Comparison of ENCODE assay signal across 13 cellular contexts in the genomic region with DNA sequence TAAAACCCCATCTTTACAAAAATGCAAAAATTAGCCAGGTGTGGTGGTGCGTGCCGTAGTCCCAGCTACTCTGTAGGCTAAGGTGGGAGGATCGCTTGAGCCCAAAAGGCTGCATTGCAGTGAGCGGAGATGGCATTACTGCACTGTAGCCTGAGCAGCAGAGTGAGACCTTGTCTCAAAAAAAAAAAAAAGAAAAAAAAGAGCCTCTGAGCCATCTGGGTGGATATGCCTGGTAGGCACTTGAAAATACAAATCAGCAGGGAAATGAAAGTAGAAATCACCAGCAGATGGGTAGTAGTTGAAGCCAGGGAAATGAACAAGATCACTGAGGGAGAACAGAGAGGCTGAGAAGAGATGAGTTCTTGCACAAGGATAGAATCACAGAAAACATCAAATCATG.
DNase-seq lines count a peak whose midpoint lies in the region; ATAC-seq, FAIRE-seq and TF ChIP-seq lines count a peak whose summit lies in the region.
"Had no signal": no experiment of that assay in that cellular context is flagged by ENCODE, and none has a peak within 500 bp of the region (broad histone marks: within the 10 kb centered on the region; RNA-seq: fewer than 3 reads in every experiment).

No MANE protein-coding gene starts in this region.

- H3K9me3 ChIP-seq in HepG2 (ENCODE audit: low read length), result no peaks in the 10 kb centered on the region
- H3K9me3 ChIP-seq: BE2C had no signal

- peak overlapping the region; percentile 3; the same call in 1 of the 2 replicates for H3K4me3 ChIP-seq in GM08714 (ENCODE audit: low read length)
- H3K4me3 ChIP-seq in HepG2 (replicated peaks in 1 of 3; ENCODE audit: insufficient read depth in 1 of 3, low read depth in 2 of 3, low read length in 3 of 3), result no peak overlapping the region

- no peaks in the 10 kb centered on the region for H3K4me1 ChIP-seq in HepG2 (ENCODE audit: insufficient read depth, low read length)
- H3K4me1 ChIP-seq: BE2C had no signal

- no TSS peak for BruUV-seq in HepG2 (replicated peaks; lab: Mats Ljungman, UMichigan)

- H4K20me1 ChIP-seq in HepG2 (ENCODE audit: insufficient read depth, low read length), result no peaks in the 10 kb centered on the region

- DNase-seq in NCI-H1694 (lab: John Stamatoyannopoulos, UW) (peak; percentile 33), NCI-H187 treated with DMSO at 0.1 percent for 48 hours (lab: John Stamatoyannopoulos, UW) (no peak), SKM-1 treated with dmso at 0.1 percent for 144 hours (lab: John Stamatoyannopoulos, UW; ENCODE audit: unreplicated experiment) (no peak), HepG2 (ENCODE audit: low spot score) (no peak)
- DNase-seq in activated CD8-positive, alpha-beta memory T cell treated with anti-CD3 and anti-CD28 coated beads for 24 hours, result no peak
- DNase-seq: BE2C, natural killer cell had no signal

- no peak for FAIRE-seq in HepG2 (lab: Jason Lieb, UNC)
- FAIRE-seq: astrocyte, endothelial cell of umbilical vein had no signal

- no peak for TF ChIP-seq RAD21 in HepG2 (CRISPR knock-in tag; IDR thresholded peaks at IDR 0.05)

- no peaks in the 10 kb centered on the region for H3K27me3 ChIP-seq in HepG2 (ENCODE audit: control insufficient read depth in 1 of 2, insufficient read depth in 2 of 2, low read length in 2 of 2)
- H3K27me3 ChIP-seq: BE2C had no signal

- TF ChIP-seq CTCF in HepG2 (CRISPR knock-in tag; IDR thresholded peaks at IDR 0.05), result no peak

- H3K9ac ChIP-seq in HepG2 (ENCODE audit: insufficient read depth, low read depth, low read length), result no peak overlapping the region

- no peak for TF ChIP-seq POLR2A in HepG2 (IDR thresholded peaks at IDR 0.05; ENCODE audit: insufficient read depth in 1 of 2, low read depth in 2 of 2, low read length in 2 of 2)

- intact Hi-C loops in HepG2 (cut with micrococcal nuclease; ENCODE audit: unreplicated experiment), result no loop called here

- no peaks in the 10 kb centered on the region for H3K36me3 ChIP-seq in HepG2 (replicated peaks in 1 of 2; ENCODE audit: control insufficient read depth in 1 of 2, insufficient read depth in 2 of 2, low read length in 2 of 2)
- H3K36me3 ChIP-seq: BE2C had no signal

- TF ChIP-seq EP300 in HepG2 (IDR thresholded peaks at IDR 0.05; ENCODE audit: low read depth in 2 of 2, low read length in 2 of 2), result no peak
- TF ChIP-seq EP300 in HepG2 (CRISPR knock-in tag; IDR thresholded peaks at IDR 0.05; ENCODE audit: borderline replicate concordance), result no peak

- no peak overlapping the region for H3K27ac ChIP-seq in HepG2 (ENCODE audit: extremely low read length, insufficient read depth, low read length)

- no peaks in the 10 kb centered on the region for H3K79me2 ChIP-seq in HepG2 (ENCODE audit: insufficient read depth, low read length)

- H3K4me2 ChIP-seq in HepG2 (ENCODE audit: low read depth, low read length), result no peak overlapping the region

- no peak overlapping the region for H2AFZ ChIP-seq in HepG2 (ENCODE audit: low read length)

- POLR2A ChIA-PET in HepG2 (lab: Yijun Ruan, JAX), result no interaction called here

- in situ Hi-C loops in HepG2 (cut with HindIII; ENCODE audit: extremely low pct_ligation_motif_present, low pct_unique_long_range_greater_than_20kb), result no loop called here

- 78% methylated on average over 4 of the region's 4 CpGs for WGBS in HepG2 (ENCODE audit: low lambda C conversion rate)

- CTCF ChIA-PET in HepG2 (lab: Yijun Ruan, JAX; ENCODE audit: low intra/inter-chr PET ratio, low total read pairs), result no interaction called here

- ATAC-seq in GM19397 (IDR thresholded peaks at IDR 0.05; ENCODE audit: unreplicated experiment) (peak; percentile 80), HG02870 (IDR thresholded peaks at IDR 0.05; ENCODE audit: unreplicated experiment) (peak; percentile 43), HepG2 (no peak)
- ATAC-seq: natural killer cell, SK-N-SH treated with all-trans-retinoic acid at 6 μM for 48 hours had no signal

TF ChIP-seq in HepG2, 621 proteins besides CTCF, POLR2A, EP300 and RAD21:
- TF ChIP-seq CEBPG (CRISPR knock-in tag; IDR thresholded peaks at IDR 0.05) (no peak), SATB2 (CRISPR knock-in tag; IDR thresholded peaks at IDR 0.05) (no peak), RORA (CRISPR knock-in tag; IDR thresholded peaks at IDR 0.05) (no peak), KMT2A (CRISPR knock-in tag; IDR thresholded peaks at IDR 0.05) (no peak), ZSCAN9 (CRISPR knock-in tag; IDR thresholded peaks at IDR 0.05; ENCODE audit: borderline replicate concordance) (no peak), MBD4 (IDR thresholded peaks at IDR 0.05; ENCODE audit: borderline replicate concordance, low read length) (no peak), SNRNP70 (IDR thresholded peaks at IDR 0.05; ENCODE audit: low read depth, low read length) (no peak), NR2F6 (IDR thresholded peaks at IDR 0.05) (no peak), NR2F6 (CRISPR knock-in tag; IDR thresholded peaks at IDR 0.05) (no peak), MED8 (CRISPR knock-in tag; IDR thresholded peaks at IDR 0.05; ENCODE audit: insufficient replicate concordance) (no peak), ZSCAN30 (CRISPR knock-in tag; IDR thresholded peaks at IDR 0.05) (no peak), NR2C2 (CRISPR knock-in tag; IDR thresholded peaks at IDR 0.05; ENCODE audit: borderline replicate concordance) (no peak), ZNF790 (CRISPR knock-in tag; IDR thresholded peaks at IDR 0.05; ENCODE audit: borderline replicate concordance) (no peak), PRDM15 (CRISPR knock-in tag; IDR thresholded peaks at IDR 0.05) (no peak), XBP1 (CRISPR knock-in tag; IDR thresholded peaks at IDR 0.05) (no peak), MTF1 (CRISPR knock-in tag; IDR thresholded peaks at IDR 0.05) (no peak), NRL (CRISPR knock-in tag; IDR thresholded peaks at IDR 0.05; ENCODE audit: borderline replicate concordance) (no peak), ZNF253 (CRISPR knock-in tag; IDR thresholded peaks at IDR 0.05; ENCODE audit: borderline replicate concordance) (no peak), ZNF225 (CRISPR knock-in tag; IDR thresholded peaks at IDR 0.05) (no peak)
- TF ChIP-seq, protein P1, sequence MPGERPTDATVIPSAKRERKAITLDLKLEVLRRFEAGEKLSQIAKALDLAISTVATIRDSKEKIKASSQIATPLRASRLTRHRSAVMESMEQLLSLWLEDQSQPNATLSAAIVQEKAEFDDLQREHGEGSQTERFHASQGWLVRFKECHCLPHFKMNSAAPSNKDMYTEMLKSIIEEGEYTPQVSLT (CRISPR knock-in tag; IDR thresholded peaks at IDR 0.05; ENCODE audit: borderline replicate concordance, low read depth), result no peak
